In the genomic region with DNA sequence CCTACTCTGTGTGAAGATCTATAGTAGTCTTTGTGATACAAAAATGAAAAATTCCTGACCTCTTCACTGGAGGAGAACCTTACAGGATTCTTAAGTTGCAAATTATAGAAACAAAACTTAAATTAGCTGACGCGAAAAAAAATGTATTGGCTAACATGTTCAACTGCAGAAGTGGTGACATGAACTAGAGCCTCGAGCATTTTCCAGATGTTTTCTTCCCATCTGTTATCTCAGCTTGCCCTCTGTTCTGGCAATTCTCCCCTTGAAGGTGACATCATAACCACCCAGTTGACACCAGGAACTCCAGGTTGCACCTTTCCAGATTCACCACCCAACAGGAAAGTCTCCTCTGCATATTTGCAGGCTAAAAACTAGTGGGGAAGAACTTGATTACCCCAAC, we compare ENCODE assay signal across 7 cellular contexts.
"Had no signal": no experiment of that assay in that cellular context is flagged by ENCODE, and none has a peak within 500 bp of the region (broad histone marks: within the 10 kb centered on the region; RNA-seq: fewer than 3 reads in every experiment).

No MANE protein-coding gene starts in this region.

- H3K27ac ChIP-seq: GM23248 had no signal

- H2AFZ ChIP-seq: GM23248 had no signal

- H3K4me3 Mint-ChIP-seq: HFFc6 had no signal

- DNase-seq: GOT3, H7, HFFc6 had no signal

- H3K9ac ChIP-seq: GM23248 had no signal

- H3K9me3 ChIP-seq: HAP-1 had no signal

- H3K4me3 ChIP-seq: GM23248, HAP-1, K562 had no signal

- H3K4me1 ChIP-seq: HAP-1 had no signal

- H3K27ac Mint-ChIP-seq: HFFc6 had no signal

- H3K9me3 Mint-ChIP-seq: HFFc6 had no signal

- H3K36me3 ChIP-seq: HAP-1 had no signal

- ATAC-seq: K562 had no signal

- FAIRE-seq: HTR-8/SVneo, K562 had no signal
